8 cellular contexts compared by ENCODE assay signal in the genomic region with DNA sequence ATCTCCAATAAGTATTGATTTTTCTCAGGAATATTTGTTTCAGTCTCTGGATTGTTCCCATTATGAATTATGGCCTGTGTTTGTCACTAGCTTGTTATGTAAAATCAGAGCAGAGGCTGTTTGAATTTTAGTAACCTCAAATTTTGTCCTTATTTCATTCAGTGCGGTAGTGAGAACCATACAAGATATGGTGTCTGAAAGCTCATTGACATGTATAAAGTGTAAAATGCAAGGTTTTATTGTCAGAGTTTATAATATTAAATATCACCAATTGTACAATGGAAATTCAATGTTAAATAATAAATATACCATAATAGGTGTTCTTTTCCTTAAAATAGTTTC.
"Had no signal": no experiment of that assay in that cellular context is flagged by ENCODE, and none has a peak within 500 bp of the region (broad histone marks: within the 10 kb centered on the region; RNA-seq: fewer than 3 reads in every experiment).

No MANE protein-coding gene starts in this region.

- H3K4me3 ChIP-seq: GM12878 had no signal

- FAIRE-seq: G401.6, GM12878, GM12891, GM12892, GM18507, GM19239 had no signal

- DNase-seq: GDM1, GF-D8 had no signal

- ATAC-seq: GM12878 had no signal
